Comparison of ENCODE assay signal across 8 cellular contexts in genomic region chr17:50397111-50397918, GRCh38. TPM values are rescaled to one million over a fixed set of nuclear protein-coding genes. Genes with fewer than 3 reads are reported as not detected.
A peak's percentile ranks its signal among the peaks of the same experiment; 100 is the strongest.
DNase-seq lines count a peak whose midpoint lies in the region; ATAC-seq and TF ChIP-seq lines count a peak whose summit lies in the region.

Gene LRRC59 (minus strand): TSS chr17:50397523. CDS start chr17:50397317, 206 bp downstream.

- H3K4me3 ChIP-seq in ACC112 (ENCODE audit: low read depth, low read length) (peak within 1 kb of the TSS; percentile 92), breast epithelium (peak within 1 kb of the TSS; percentile 90 to 99 (median 96)), iPS-20b (ENCODE audit: low read length) (peak within 1 kb of the TSS; percentile 91), skin epidermis (peak within 1 kb of the TSS; percentile 57 to 98 (median 85))

- peaks cover 50% of the 10 kb centered on the region for H3K79me2 ChIP-seq in ACC112 (ENCODE audit: control insufficient read depth, insufficient read depth, low read length, unreplicated experiment)

- peak within 1 kb of the TSS; percentile 91 for H3K9ac ChIP-seq in iPS-20b (ENCODE audit: low read depth, low read length)

- peak; percentile 72 for DNase-seq in NCI-H2171 (lab: John Stamatoyannopoulos, UW)
- DNase-seq in breast epithelium (ENCODE audit: low spot score in 2 of 2), result peak; percentile 78 to 89

- peaks cover 29% of the 10 kb centered on the region; the same call in 1 of the 2 replicates for H3K36me3 ChIP-seq in ACC112 (ENCODE audit: insufficient read depth, low read length)
- peaks cover 2% of the 10 kb centered on the region for H3K36me3 ChIP-seq in breast epithelium
- H3K36me3 ChIP-seq in iPS-20b (ENCODE audit: insufficient read depth, low read depth, low read length), result peaks cover 31% of the 10 kb centered on the region

- H3K9me3 ChIP-seq in breast epithelium (no peaks in the 10 kb centered on the region), iPS-20b (ENCODE audit: insufficient read depth, low read depth, low read length) (no peaks in the 10 kb centered on the region)

- H3K4me1 ChIP-seq in ACC112 (ENCODE audit: control insufficient read depth, insufficient read depth, low read length, unreplicated experiment) (peaks cover 13% of the 10 kb centered on the region), breast epithelium (peaks cover 0 to 12% of the 10 kb centered on the region in 2 donors), iPS-20b (ENCODE audit: insufficient read depth, low read length) (no peaks in the 10 kb centered on the region)

- intact Hi-C loops in breast epithelium (cut with DNase I; ENCODE audit: low total_unique reads), result no loop called here

- H3K27ac ChIP-seq in ACC112 (ENCODE audit: low read depth, low read length) (peak within 1 kb of the TSS; percentile 90), VCaP (peak within 1 kb of the TSS; percentile 88), breast epithelium (peak within 1 kb of the TSS; percentile 86 to 90), iPS-20b (ENCODE audit: low read length) (no peak within 1 kb of the TSS), skin epidermis (peak within 1 kb of the TSS; percentile 82 to 99 (median 94))

- TF ChIP-seq CTCF in VCaP (conservative IDR thresholded peaks at IDR 0.05), result peak; percentile 99
- peak; percentile 90 to 95 (median 91) for TF ChIP-seq CTCF in breast epithelium (IDR thresholded peaks at IDR 0.05)

- no peaks in the 10 kb centered on the region for H3K27me3 ChIP-seq in ACC112 (ENCODE audit: insufficient read depth, low read length)
- no peaks in the 10 kb centered on the region for H3K27me3 ChIP-seq in breast epithelium
- no peaks in the 10 kb centered on the region for H3K27me3 ChIP-seq in iPS-20b (ENCODE audit: insufficient read depth, low read length)

- peak; percentile 84 for ATAC-seq in HG03064 (IDR thresholded peaks at IDR 0.05; ENCODE audit: low read depth, unreplicated experiment)

- TF ChIP-seq POLR2A in GM18526 (IDR thresholded peaks at IDR 0.05; ENCODE audit: extremely low read depth, insufficient read length) (peak; percentile 94), breast epithelium (IDR thresholded peaks at IDR 0.05) (peak; percentile 62)

- peak within 1 kb of the TSS; percentile 65 for H2AFZ ChIP-seq in ACC112 (ENCODE audit: low read length, unreplicated experiment)

RNA-seq across cellular contexts. Expression of gene LRRC59, which starts in this region (rescaled TPM):
- 10 to 100 TPM; 42.1 to 72.8 (median 54.0) TPM for total RNA-seq in breast epithelium
